In genomic region chr11:86314636-86315035, GRCh38 we compare ENCODE assay signal across 30 cellular contexts.
"Had no signal": no experiment of that assay in that cellular context is flagged by ENCODE, and none has a peak within 500 bp of the region (broad histone marks: within the 10 kb centered on the region; RNA-seq: fewer than 3 reads in every experiment).

No MANE protein-coding gene starts in this region.

- H3K27ac Mint-ChIP-seq: activated CD4-positive, alpha-beta T cell treated with anti-CD3 and anti-CD28 coated beads, Interleukin-2, amount 10 ng/mL, durations not matched to agents 7 days and 5 days; activated CD8-positive, alpha-beta T cell treated with anti-CD3 and anti-CD28 coated beads, Interleukin-2, amount 10 ng/mL, durations not matched to agents 7 days and 5 days; activated naive CD4-positive, alpha-beta T cell treated with anti-CD3 and anti-CD28 coated beads, Interleukin-2, amount 10 ng/mL, durations not matched to agents 7 days and 5 days; activated naive CD8-positive, alpha-beta T cell treated with anti-CD3 and anti-CD28 coated beads for 36 hours; activated T-cell treated with anti-CD3 and anti-CD28 coated beads, Interleukin-2, amount 50 U/mL, for 24 hours had no signal

- DNase-seq: activated CD4-positive, alpha-beta T cell treated with anti-CD3 and anti-CD28 coated beads for 1 hour; activated CD4-positive, alpha-beta T cell treated with anti-CD3 and anti-CD28 coated beads, Interleukin-2, amount 10 ng/mL, durations not matched to agents 7 days and 5 days; activated CD4-positive, alpha-beta T cell treated with anti-CD3 and anti-CD28 coated beads, Interleukin-2, amount 50 U/mL, for 48 hours; activated CD4-positive, CD25-positive, alpha-beta regulatory T cell; activated CD8-positive, alpha-beta T cell treated with anti-CD3 and anti-CD28 coated beads, Interleukin-2, amount 10 ng/mL, durations not matched to agents 7 days and 5 days; activated gamma-delta T cell treated with Interleukin-2 at 50 U/mL for 16 hours; activated naive CD4-positive, alpha-beta T cell treated with anti-CD3 and anti-CD28 coated beads, Interleukin-2, amount 10 ng/mL, durations not matched to agents 7 days and 5 days; activated naive CD8-positive, alpha-beta T cell treated with anti-CD3 and anti-CD28 coated beads for 36 hours; activated T-cell treated with anti-CD3 and anti-CD28 coated beads, Interleukin-2, amount 50 U/mL, for 24 hours; amniotic stem cell; aorta; brain microvascular endothelial cell; Kasumi-1; KG1; NCI-H1105; NCI-H1417 treated with DMSO at 0.1 percent for 48 hours; NCI-H1694 treated with DMSO at 0.1 percent for 48 hours; NCI-H2029 treated with DMSO at 0.1 percent for 48 hours; NCI-H2107; NCI-H2171; NCI-H510A; NCI-H526; NCI-H774; SHP77; SJCRH30; T1000; WERI-Rb-1 had no signal

- H3K9me3 Mint-ChIP-seq: activated CD4-positive, alpha-beta T cell treated with anti-CD3 and anti-CD28 coated beads, Interleukin-2, amount 10 ng/mL, durations not matched to agents 7 days and 5 days; activated naive CD4-positive, alpha-beta T cell treated with anti-CD3 and anti-CD28 coated beads, Interleukin-2, amount 10 ng/mL, durations not matched to agents 7 days and 5 days; activated T-cell treated with anti-CD3 and anti-CD28 coated beads, Interleukin-2, amount 50 U/mL, for 24 hours had no signal

- H3K27me3 ChIP-seq: brain microvascular endothelial cell, cardiac muscle cell, SJCRH30 had no signal

- H3K27ac ChIP-seq: brain microvascular endothelial cell, cardiac muscle cell, SJCRH30, SK-N-MC, WERI-Rb-1 had no signal

- H3K27me3 Mint-ChIP-seq: activated CD4-positive, alpha-beta T cell treated with anti-CD3 and anti-CD28 coated beads, Interleukin-2, amount 10 ng/mL, durations not matched to agents 7 days and 5 days; activated naive CD4-positive, alpha-beta T cell treated with anti-CD3 and anti-CD28 coated beads, Interleukin-2, amount 10 ng/mL, durations not matched to agents 7 days and 5 days; activated naive CD8-positive, alpha-beta T cell treated with anti-CD3 and anti-CD28 coated beads for 36 hours; activated T-cell treated with anti-CD3 and anti-CD28 coated beads, Interleukin-2, amount 50 U/mL, for 24 hours had no signal

- H3K36me3 ChIP-seq: brain microvascular endothelial cell had no signal

- H3K4me3 ChIP-seq: cardiac muscle cell, SJCRH30, SK-N-MC had no signal

- ATAC-seq: activated CD8-positive, alpha-beta T cell treated with anti-CD3 and anti-CD28 coated beads, Interleukin-2, amount 10 ng/mL, durations not matched to agents 7 days and 5 days; Panc1 had no signal

- H3K4me3 Mint-ChIP-seq: activated CD4-positive, alpha-beta T cell treated with anti-CD3 and anti-CD28 coated beads, Interleukin-2, amount 10 ng/mL, durations not matched to agents 7 days and 5 days; activated CD8-positive, alpha-beta T cell treated with anti-CD3 and anti-CD28 coated beads, Interleukin-2, amount 10 ng/mL, durations not matched to agents 7 days and 5 days; activated naive CD4-positive, alpha-beta T cell treated with anti-CD3 and anti-CD28 coated beads, Interleukin-2, amount 10 ng/mL, durations not matched to agents 7 days and 5 days; activated naive CD8-positive, alpha-beta T cell treated with anti-CD3 and anti-CD28 coated beads for 36 hours; activated T-cell treated with anti-CD3 and anti-CD28 coated beads, Interleukin-2, amount 50 U/mL, for 24 hours had no signal

- H3K4me1 ChIP-seq: SJCRH30 had no signal
